17 cellular contexts compared by ENCODE assay signal in the genomic region with DNA sequence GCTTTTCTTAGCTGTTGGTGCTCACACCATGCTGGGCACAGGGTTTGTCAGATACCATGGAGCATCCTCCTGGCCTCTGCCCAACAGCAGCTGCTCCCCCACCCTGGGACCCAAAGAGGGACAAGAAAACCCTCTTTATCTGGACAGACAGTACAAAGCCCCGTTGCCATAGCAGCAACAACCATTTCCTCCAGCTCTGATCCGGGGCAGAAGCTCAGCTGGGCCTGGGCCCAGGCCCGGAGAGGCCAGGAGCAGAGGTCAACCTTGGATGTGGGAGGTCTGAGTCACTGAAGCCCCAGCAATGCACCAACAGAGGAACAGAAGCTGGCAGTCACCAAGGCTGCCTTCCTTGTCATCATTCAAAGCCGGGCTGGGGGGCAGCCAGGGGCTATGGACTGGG.
DNase-seq lines count a peak whose midpoint lies in the region; ATAC-seq and TF ChIP-seq lines count a peak whose summit lies in the region.
"Had no signal": no experiment of that assay in that cellular context is flagged by ENCODE, and none has a peak within 500 bp of the region (broad histone marks: within the 10 kb centered on the region; RNA-seq: fewer than 3 reads in every experiment).

No MANE protein-coding gene starts in this region.

- no peak overlapping the region for H2AFZ ChIP-seq in smooth muscle cell (ENCODE audit: low read depth)

- H3F3A ChIP-seq in smooth muscle cell (ENCODE audit: low read depth): no peaks in the 10 kb centered on the region

- DNase-seq in LHCN-M2 (ENCODE audit: low read depth) (peak; percentile 1), ecto neural progenitor cell (ENCODE audit: low spot score) (peak; percentile 86), left lung (peak in 1 of 2 donors; percentile 36), sciatic nerve (ENCODE audit: low spot score) (peak; percentile 67), smooth muscle cell (lab: John Stamatoyannopoulos, UW; ENCODE audit: unreplicated experiment) (no peak), dedifferentiated amniotic fluid mesenchymal stem cell (ENCODE audit: extremely low spot score) (no peak)
- no peak for DNase-seq in effector CD8-positive, alpha-beta T cell (lab: John Stamatoyannopoulos, UW)
- DNase-seq: activated CD4-positive, alpha-beta memory T cell treated with anti-CD3 and anti-CD28 coated beads for 36 hours; activated naive CD8-positive, alpha-beta T cell treated with anti-CD3 and anti-CD28 coated beads, Interleukin-2, amount 10 ng/mL, durations not matched to agents 7 days and 5 days; activated T-cell treated with anti-CD3 and anti-CD28 coated beads, Interleukin-2, amount 50 U/mL, for 48 hours; Calu3; NCI-H187; NCI-H446 treated with DMSO at 0.1 percent for 48 hours; T-cell had no signal

- intact Hi-C loops in left lung (cut with DNase I): no loop called here
- intact Hi-C loops in sciatic nerve (cut with DNase I): no loop called here

- H4K20me1 ChIP-seq in smooth muscle cell (ENCODE audit: low read depth): no peaks in the 10 kb centered on the region

- no peak overlapping the region for H3K27ac ChIP-seq in left lung
- no peak overlapping the region for H3K27ac ChIP-seq in smooth muscle cell (ENCODE audit: low read depth)
- H3K27ac ChIP-seq: gastroesophageal sphincter, VCaP had no signal

- H3K9me3 ChIP-seq in left lung (peaks cover 0 to 24% of the 10 kb centered on the region in 2 donors), smooth muscle cell (replicated peaks; ENCODE audit: low read depth) (no peaks in the 10 kb centered on the region)

- peak; percentile 68 for ATAC-seq in left lung
- ATAC-seq in sciatic nerve: peak; percentile 93
- no peak for ATAC-seq in HG02885 (IDR thresholded peaks at IDR 0.05; ENCODE audit: poor library complexity, unreplicated experiment)
- ATAC-seq: gastroesophageal sphincter, T-cell had no signal

- no peak overlapping the region for H3K4me3 ChIP-seq in left lung
- H3K4me3 ChIP-seq in smooth muscle cell: no peak overlapping the region
- H3K4me3 ChIP-seq: gastroesophageal sphincter had no signal

- H3K4me2 ChIP-seq in smooth muscle cell: no peak overlapping the region

- TF ChIP-seq CTCF in left lung (IDR thresholded peaks at IDR 0.05): no peak
- no peak for TF ChIP-seq CTCF in smooth muscle cell (IDR thresholded peaks at IDR 0.05; ENCODE audit: borderline replicate concordance, insufficient read depth, poor library complexity, severe bottlenecking)

- H3K79me2 ChIP-seq in smooth muscle cell (ENCODE audit: low read depth): no peaks in the 10 kb centered on the region

- H3K4me1 ChIP-seq in left lung (no peaks in the 10 kb centered on the region), smooth muscle cell (ENCODE audit: low read depth) (no peaks in the 10 kb centered on the region)
- H3K4me1 ChIP-seq: gastroesophageal sphincter had no signal

- H3K36me3 ChIP-seq in left lung (no peaks in the 10 kb centered on the region), smooth muscle cell (ENCODE audit: low read depth) (no peaks in the 10 kb centered on the region)
- H3K36me3 ChIP-seq: gastroesophageal sphincter had no signal

- WGBS in smooth muscle cell (ENCODE audit: low lambda C conversion rate): 45% methylated on average over 4 of the region's 4 CpGs

- H3K27me3 ChIP-seq in left lung (peaks cover 0 to 23% of the 10 kb centered on the region in 2 donors), smooth muscle cell (ENCODE audit: low read depth) (peaks cover 9% of the 10 kb centered on the region)

- H3K9ac ChIP-seq in smooth muscle cell (ENCODE audit: low read depth): no peak overlapping the region

Comparison
In these comparisons a context has a peak if more than half of its experiments do, and no peak if none do; other contexts are left out.
1. DNase-seq: peak in LHCN-M2 (single experiment), ecto neural progenitor cell (single experiment) and sciatic nerve (single experiment); none in smooth muscle cell (single experiment), dedifferentiated amniotic fluid mesenchymal stem cell (single experiment) and effector CD8-positive, alpha-beta T cell (single experiment).